Comparison of ENCODE assay signal across 1 cellular context in genomic region chr19:8536282-8536681, GRCh38.
TF ChIP-seq lines count a peak whose summit lies in the region.

No MANE protein-coding gene starts in this region.

TF ChIP-seq in GM23338, 12 proteins besides CTCF, POLR2A, EP300 and RAD21 (continued from another document):
- TF ChIP-seq CREB1 (CRISPR knock-in tag; IDR thresholded peaks at IDR 0.05; ENCODE audit: low read depth) (no peak), ZNF114 (CRISPR knock-in tag; IDR thresholded peaks at IDR 0.05) (no peak), ZNF331 (CRISPR knock-in tag; IDR thresholded peaks at IDR 0.05; ENCODE audit: low read depth) (no peak), POLR2AphosphoS5 (IDR thresholded peaks at IDR 0.05; ENCODE audit: low read depth) (no peak), EZH2phosphoT487 (IDR thresholded peaks at IDR 0.05; ENCODE audit: unreplicated experiment) (no peak), JUNB (IDR thresholded peaks at IDR 0.05; ENCODE audit: unreplicated experiment) (no peak), ZNF462 (CRISPR knock-in tag; IDR thresholded peaks at IDR 0.05) (no peak), EZH2 (IDR thresholded peaks at IDR 0.05; ENCODE audit: low read depth, unreplicated experiment) (no peak)
